Comparison of ENCODE assay signal across 11 cellular contexts in the genomic region with DNA sequence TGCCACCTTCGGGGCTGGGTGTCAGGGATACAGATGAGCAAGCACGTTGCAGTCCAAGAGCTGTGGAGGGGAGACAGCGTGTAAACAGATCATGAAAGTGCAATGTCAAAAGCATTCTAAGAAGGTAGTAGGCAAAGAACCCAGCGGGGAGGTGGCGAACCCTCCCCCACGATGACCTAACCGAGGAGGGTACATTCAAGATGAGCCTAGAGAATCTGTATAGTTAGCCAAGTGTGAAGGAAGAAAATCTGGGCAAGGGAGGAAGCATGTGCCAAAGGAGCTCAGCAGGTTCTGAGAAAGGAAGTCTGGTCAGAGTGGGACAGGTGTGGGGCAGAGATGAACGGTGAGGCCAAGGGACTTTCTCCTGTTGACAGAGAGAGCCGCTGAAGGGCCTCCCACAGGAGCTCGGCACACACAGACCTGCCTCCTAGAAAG.
DNase-seq lines count a peak whose midpoint lies in the region; ATAC-seq, FAIRE-seq and TF ChIP-seq lines count a peak whose summit lies in the region.
"Had no signal": no experiment of that assay in that cellular context is flagged by ENCODE, and none has a peak within 500 bp of the region (broad histone marks: within the 10 kb centered on the region; RNA-seq: fewer than 3 reads in every experiment).

No MANE protein-coding gene starts in this region.

- no peaks in the 10 kb centered on the region for H3K9me2 ChIP-seq in DOHH2 (replicated peaks; ENCODE audit: control insufficient read depth, low read length)

- H3K4me3 ChIP-seq in DOHH2 (ENCODE audit: low read length) (no peak overlapping the region), astrocyte (ENCODE audit: insufficient read depth, low read depth, low read length) (no peak overlapping the region)

- H2AFZ ChIP-seq in astrocyte (ENCODE audit: low read depth, low read length) = peak overlapping the region; percentile 26

- H4K20me1 ChIP-seq in DOHH2 (ENCODE audit: control insufficient read depth, insufficient read depth, low read depth, low read length) = no peaks in the 10 kb centered on the region
- H4K20me1 ChIP-seq in astrocyte (ENCODE audit: insufficient read depth, low read length) = no peaks in the 10 kb centered on the region

- no peak overlapping the region for H3K27ac Mint-ChIP-seq in astrocyte (ENCODE audit: unreplicated experiment)

- H3K27ac ChIP-seq in DOHH2 (ENCODE audit: low read depth, low read length) (no peak overlapping the region), astrocyte (ENCODE audit: low read depth, low read length) (no peak overlapping the region)
- H3K27ac ChIP-seq: RWPE1 had no signal

- H3K4me1 Mint-ChIP-seq in astrocyte (ENCODE audit: low read depth, unreplicated experiment) = no peaks in the 10 kb centered on the region

- H3K27me3 ChIP-seq in DOHH2 (ENCODE audit: control insufficient read depth, low read length) = no peaks in the 10 kb centered on the region
- H3K27me3 ChIP-seq in astrocyte (ENCODE audit: insufficient read depth, low read length) = peaks cover 3% of the 10 kb centered on the region

- FAIRE-seq in astrocyte (lab: Jason Lieb, UNC) = no peak
- FAIRE-seq: endometrium had no signal

- H3K4me2 ChIP-seq in DOHH2 (ENCODE audit: low read length) (peak overlapping the region; percentile 26), astrocyte (ENCODE audit: low read length) (no peak overlapping the region)

- H3K4me3 Mint-ChIP-seq in astrocyte (ENCODE audit: unreplicated experiment) = no peak overlapping the region

- no peaks in the 10 kb centered on the region for H3K27me3 Mint-ChIP-seq in astrocyte (ENCODE audit: low read depth, unreplicated experiment)

- H3F3A ChIP-seq in DOHH2 (ENCODE audit: control insufficient read depth, insufficient read depth) = no peaks in the 10 kb centered on the region

- peaks cover 5% of the 10 kb centered on the region for H3K9me3 Mint-ChIP-seq in astrocyte (ENCODE audit: unreplicated experiment)

- peak; percentile 29 for DNase-seq in GM20000 (ENCODE audit: low spot score)
- no peak for DNase-seq in astrocyte (ENCODE audit: low read depth)
- no peak for DNase-seq in cerebellar cortex (ENCODE audit: low spot score)
- no peak for DNase-seq in KG1 (lab: John Stamatoyannopoulos, UW)
- no peak for DNase-seq in NCI-H748 (lab: John Stamatoyannopoulos, UW; ENCODE audit: unreplicated experiment)
- DNase-seq in HuH-7 (ENCODE audit: low spot score) = no peak
- DNase-seq: NCI-H187 treated with DMSO at 0.1 percent for 48 hours had no signal

- TF ChIP-seq CTCF in DOHH2 (IDR thresholded peaks at IDR 0.05; ENCODE audit: low read depth, low read length, poor library complexity, severe bottlenecking) (no peak), GM20000 (IDR thresholded peaks at IDR 0.05; ENCODE audit: extremely low read depth, missing control alignments) (no peak), astrocyte (IDR thresholded peaks at IDR 0.05; ENCODE audit: insufficient read depth, low read depth, low read length) (no peak)

- peak; percentile 79 for ATAC-seq in HG03469 (IDR thresholded peaks at IDR 0.05; ENCODE audit: unreplicated experiment)

- H3K36me3 ChIP-seq in DOHH2 (ENCODE audit: control insufficient read depth, low read length) = no peaks in the 10 kb centered on the region
- H3K36me3 ChIP-seq in astrocyte (ENCODE audit: insufficient read depth, low read length) = no peaks in the 10 kb centered on the region

- no peaks in the 10 kb centered on the region for H3K36me3 Mint-ChIP-seq in astrocyte (ENCODE audit: low read depth, unreplicated experiment)

- no peaks in the 10 kb centered on the region for H3K79me2 ChIP-seq in DOHH2 (ENCODE audit: control insufficient read depth, low read length)
- no peaks in the 10 kb centered on the region for H3K79me2 ChIP-seq in astrocyte (ENCODE audit: insufficient read depth, low read length)

- H3K4me1 ChIP-seq in DOHH2 (ENCODE audit: control insufficient read depth, low read length) (peaks cover 20% of the 10 kb centered on the region), astrocyte (ENCODE audit: insufficient read depth, low read length) (no peaks in the 10 kb centered on the region)

- H3K9ac ChIP-seq in astrocyte (ENCODE audit: low read length) = no peak overlapping the region

- H3K9me3 ChIP-seq in DOHH2 (ENCODE audit: control insufficient read depth, insufficient read depth, low read length) = no peaks in the 10 kb centered on the region
- H3K9me3 ChIP-seq in astrocyte (ENCODE audit: insufficient read depth, low read depth, low read length) = no peaks in the 10 kb centered on the region
